8 cellular contexts compared by ENCODE assay signal in the genomic region with DNA sequence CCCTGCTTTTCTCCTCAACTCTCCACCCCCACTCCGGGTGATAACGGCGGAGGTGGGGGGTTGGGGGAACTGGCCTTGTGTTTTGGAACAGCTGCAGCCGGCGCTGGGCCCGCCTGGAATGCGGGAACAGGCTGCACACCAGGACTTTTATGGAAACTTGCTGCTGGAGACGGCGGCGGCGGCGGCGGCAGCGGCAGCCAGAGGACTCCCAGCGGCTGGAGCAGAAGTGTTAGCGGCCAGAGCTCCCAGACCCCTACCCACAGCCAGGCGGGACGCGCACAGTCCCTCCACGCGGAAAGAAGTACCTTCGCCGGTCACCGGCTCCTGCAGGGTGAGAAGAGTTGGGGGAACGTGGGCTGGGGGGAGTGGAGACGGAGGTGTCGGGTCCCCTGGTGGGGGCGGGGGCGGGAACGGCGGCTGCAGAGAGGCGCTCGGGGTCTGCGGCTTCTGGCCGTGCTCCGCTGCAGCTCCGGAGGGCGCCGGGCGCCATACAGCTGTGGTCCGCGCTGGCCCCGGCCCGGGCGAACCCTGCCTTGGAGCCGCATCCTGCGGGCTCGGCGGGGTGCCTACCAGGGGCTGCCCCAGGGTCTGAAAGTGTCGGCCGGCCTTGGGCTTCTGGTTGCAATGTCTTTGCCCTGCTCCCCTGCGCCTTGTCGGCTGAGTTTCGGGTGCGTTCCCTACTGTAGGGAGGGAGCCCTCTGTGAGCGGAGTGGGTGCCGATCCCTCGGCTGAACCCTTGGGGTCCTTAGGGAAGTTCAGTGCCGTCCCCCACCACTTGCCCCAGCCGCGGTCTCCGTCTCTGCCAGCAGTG. TPM values are rescaled to one million over a fixed set of nuclear protein-coding genes. Genes with fewer than 3 reads are reported as not detected.
DNase-seq lines count a peak whose midpoint lies in the region; ATAC-seq, FAIRE-seq and TF ChIP-seq lines count a peak whose summit lies in the region.

A gene (plus strand): TSS at position 196 of the 811 bp plus-strand sequence. CDS start 27,483 bp downstream, outside the sequence.

- DNase-seq in A172 (ENCODE audit: low spot score) (peak; percentile 29), GM12892 (ENCODE audit: insufficient read length) (peak; percentile 36), choroid plexus epithelial cell (ENCODE audit: low read depth) (peak; percentile 79), iris pigment epithelial cell (ENCODE audit: low read depth) (peak; percentile 74)

- peak within 1 kb of the TSS; percentile 93 for H3K4me2 ChIP-seq in skeletal muscle satellite cell (ENCODE audit: low read length)

- peak; percentile 54 for FAIRE-seq in GM12892 (lab: Jason Lieb, UNC)

- peak; percentile 1 for TF ChIP-seq CTCF in choroid plexus epithelial cell (conservative IDR thresholded peaks at IDR 0.05; ENCODE audit: low read depth, low read length)

- H3K36me3 ChIP-seq in skeletal muscle satellite cell (ENCODE audit: insufficient read depth, low read length): peaks cover 24% of the 10 kb centered on the region

- no peaks in the 10 kb centered on the region for H3K27me3 ChIP-seq in skeletal muscle satellite cell (ENCODE audit: control insufficient read depth, insufficient read depth, low read length)

- no peak for TF ChIP-seq POLR2A in GM12892 (IDR thresholded peaks at IDR 0.05; ENCODE audit: low read depth, low read length)

- H3K4me1 ChIP-seq in skeletal muscle satellite cell (ENCODE audit: control insufficient read depth, insufficient read depth, low read length): peaks cover 17% of the 10 kb centered on the region

- ATAC-seq in HG03139 (IDR thresholded peaks at IDR 0.05; ENCODE audit: unreplicated experiment) (peak; percentile 74), SK-N-SH treated with all-trans-retinoic acid at 6 μM for 48 hours (peak; percentile 82), HG03469 (IDR thresholded peaks at IDR 0.05; ENCODE audit: unreplicated experiment) (no peak)

- H3K9me3 ChIP-seq in skeletal muscle satellite cell (replicated peaks; ENCODE audit: low read length): no peaks in the 10 kb centered on the region

- H3K4me3 ChIP-seq in choroid plexus epithelial cell (ENCODE audit: low read depth, low read length) (peak within 1 kb of the TSS; percentile 89), skeletal muscle satellite cell (ENCODE audit: low read length) (peak within 1 kb of the TSS; percentile 100)

- peak within 1 kb of the TSS; percentile 100 for H3K9ac ChIP-seq in skeletal muscle satellite cell (ENCODE audit: low read depth, low read length)

TF ChIP-seq in SK-N-SH treated with all-trans-retinoic acid at 6 μM for 48 hours, 23 proteins besides CTCF, POLR2A, EP300 and RAD21:
- TF ChIP-seq, protein P1, sequence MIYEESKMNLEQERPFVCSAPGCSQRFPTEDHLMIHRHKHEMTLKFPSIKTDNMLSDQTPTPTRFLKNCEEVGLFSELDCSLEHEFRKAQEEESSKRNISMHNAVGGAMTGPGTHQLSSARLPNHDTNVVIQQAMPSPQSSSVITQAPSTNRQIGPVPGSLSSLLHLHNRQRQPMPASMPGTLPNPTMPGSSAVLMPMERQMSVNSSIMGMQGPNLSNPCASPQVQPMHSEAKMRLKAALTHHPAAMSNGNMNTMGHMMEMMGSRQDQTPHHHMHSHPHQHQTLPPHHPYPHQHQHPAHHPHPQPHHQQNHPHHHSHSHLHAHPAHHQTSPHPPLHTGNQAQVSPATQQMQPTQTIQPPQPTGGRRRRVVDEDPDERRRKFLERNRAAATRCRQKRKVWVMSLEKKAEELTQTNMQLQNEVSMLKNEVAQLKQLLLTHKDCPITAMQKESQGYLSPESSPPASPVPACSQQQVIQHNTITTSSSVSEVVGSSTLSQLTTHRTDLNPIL (CRISPR knock-in tag; IDR thresholded peaks at IDR 0.05; ENCODE audit: low read depth): no peak
- no peak for TF ChIP-seq RARB (CRISPR knock-in tag; IDR thresholded peaks at IDR 0.05)
- TF ChIP-seq CSDC2 (CRISPR knock-in tag; IDR thresholded peaks at IDR 0.05): no peak
- TF ChIP-seq, protein P2, sequence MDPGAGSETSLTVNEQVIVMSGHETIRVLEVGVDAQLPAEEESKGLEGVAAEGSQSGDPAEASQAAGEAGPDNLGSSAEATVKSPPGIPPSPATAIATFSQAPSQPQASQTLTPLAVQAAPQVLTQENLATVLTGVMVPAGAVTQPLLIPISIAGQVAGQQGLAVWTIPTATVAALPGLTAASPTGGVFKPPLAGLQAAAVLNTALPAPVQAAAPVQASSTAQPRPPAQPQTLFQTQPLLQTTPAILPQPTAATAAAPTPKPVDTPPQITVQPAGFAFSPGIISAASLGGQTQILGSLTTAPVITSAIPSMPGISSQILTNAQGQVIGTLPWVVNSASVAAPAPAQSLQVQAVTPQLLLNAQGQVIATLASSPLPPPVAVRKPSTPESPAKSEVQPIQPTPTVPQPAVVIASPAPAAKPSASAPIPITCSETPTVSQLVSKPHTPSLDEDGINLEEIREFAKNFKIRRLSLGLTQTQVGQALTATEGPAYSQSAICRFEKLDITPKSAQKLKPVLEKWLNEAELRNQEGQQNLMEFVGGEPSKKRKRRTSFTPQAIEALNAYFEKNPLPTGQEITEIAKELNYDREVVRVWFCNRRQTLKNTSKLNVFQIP (CRISPR knock-in tag; IDR thresholded peaks at IDR 0.05; ENCODE audit: borderline replicate concordance, low read depth): no peak
- TF ChIP-seq ESRRG (CRISPR knock-in tag; IDR thresholded peaks at IDR 0.05): no peak
- TF ChIP-seq SNAI2 (CRISPR knock-in tag; IDR thresholded peaks at IDR 0.05): no peak
- TF ChIP-seq ZFP30 (CRISPR knock-in tag; IDR thresholded peaks at IDR 0.05): no peak
- no peak for TF ChIP-seq OSR1 (CRISPR knock-in tag; IDR thresholded peaks at IDR 0.05)
- TF ChIP-seq BACH2 (CRISPR knock-in tag; IDR thresholded peaks at IDR 0.05; ENCODE audit: borderline replicate concordance): no peak
TF ChIP-seq in SK-N-SH treated with all-trans-retinoic acid at 6 μM for 48 hours: peak in this region for 0.

RNA-seq across cellular contexts. Expression of the gene that starts here (rescaled TPM):
- total RNA-seq in A172 (2014; rRNA removed; shearing (Covaris generic)): 4.0 and 5.6 TPM in 2 replicates
- polyA plus RNA-seq in GM12892 (2012; ENCODE audit: missing spikeins): 10.0 TPM
- total RNA-seq in skeletal muscle satellite cell (2012; rRNA removed): 5.1 and 6.1 TPM in 2 replicates

Comparison
In these comparisons a context has a peak if more than half of its experiments do, and no peak if none do; other contexts are left out.
1. DNase-seq: peak in every context shown above with its lines; median percentile 79 in choroid plexus epithelial cell; 74 in iris pigment epithelial cell; 36 in GM12892; 29 in A172.